8 cellular contexts compared by ENCODE assay signal in genomic region chr4:113762061-113762850, GRCh38. TPM values are rescaled to one million over a fixed set of nuclear protein-coding genes. Genes with fewer than 3 reads are reported as not detected.
DNase-seq lines count a peak whose midpoint lies in the region; ATAC-seq lines count a peak whose summit lies in the region.

No MANE protein-coding gene starts in this region.

- no peaks in the 10 kb centered on the region for H3K36me3 ChIP-seq in effector memory CD4-positive, alpha-beta T cell (ENCODE audit: control insufficient read depth, insufficient read depth, low read length)

- H3K27ac ChIP-seq in effector memory CD4-positive, alpha-beta T cell (ENCODE audit: insufficient read depth, low read length, poor library complexity, severe bottlenecking), result peak overlapping the region; percentile 98

- H3K27me3 ChIP-seq in effector memory CD4-positive, alpha-beta T cell (replicated peaks; ENCODE audit: control insufficient read depth, insufficient read depth, low read length, poor library complexity, severe bottlenecking), result no peaks in the 10 kb centered on the region

- DNase-seq in COLO668 (lab: John Stamatoyannopoulos, UW; ENCODE audit: unreplicated experiment) (peak; percentile 98), HS-27A (ENCODE audit: low read depth) (peak; percentile 100), lung microvascular endothelial cell (ENCODE audit: low read depth in 2 of 2) (peak; percentile 100)
- peak; percentile 92 for DNase-seq in NK-92 treated with Interleukin-12 subunit alpha and Interleukin-12 subunit beta, amount 100 ng/mL, for 24 hours (lab: John Stamatoyannopoulos, UW)
- DNase-seq in activated CD8-positive, alpha-beta memory T cell treated with anti-CD3 and anti-CD28 coated beads for 48 hours (ENCODE audit: low read depth in 2 of 3, low spot score in 2 of 3), result peak; percentile 87 to 97 (median 94)
- DNase-seq in effector memory CD4-positive, alpha-beta T cell, result peak; percentile 97 to 99 (median 98)
- DNase-seq in stimulated activated CD4-positive, alpha-beta T cell treated with anti-CD3 and anti-CD28 coated beads, TNF-alpha, amount 100 ng/mL, for 4 hours (ENCODE audit: low read depth in 3 of 3), result peak; percentile 94 to 98 (median 97)

- no peaks in the 10 kb centered on the region for H3K9me3 ChIP-seq in effector memory CD4-positive, alpha-beta T cell (ENCODE audit: control insufficient read depth, low read length)

- peaks cover 3% of the 10 kb centered on the region for H3K4me1 ChIP-seq in effector memory CD4-positive, alpha-beta T cell (ENCODE audit: control insufficient read depth, insufficient read depth, low read length, poor library complexity, severe bottlenecking)

- peak overlapping the region; percentile 91 for H3K4me3 ChIP-seq in effector memory CD4-positive, alpha-beta T cell (ENCODE audit: insufficient read depth, low read depth, low read length, poor library complexity, severe bottlenecking)

- peak; percentile 51 for ATAC-seq in GM19468 (IDR thresholded peaks at IDR 0.05; ENCODE audit: extremely low read depth, unreplicated experiment)

RNA-seq across cellular contexts. Expression of gene CAMK2D, which starts 0.7 kb away (rescaled TPM):
- 32.5 and 38.1 TPM in 2 replicates for total RNA-seq in lung microvascular endothelial cell

Comparison
In these comparisons a context has a peak if more than half of its experiments do, and no peak if none do; other contexts are left out.
1. Peak in every context shown above with its lines: DNase-seq, ATAC-seq, H3K4me3 ChIP-seq and H3K27ac ChIP-seq.